Comparison of ENCODE assay signal across 8 cellular contexts in the genomic region with DNA sequence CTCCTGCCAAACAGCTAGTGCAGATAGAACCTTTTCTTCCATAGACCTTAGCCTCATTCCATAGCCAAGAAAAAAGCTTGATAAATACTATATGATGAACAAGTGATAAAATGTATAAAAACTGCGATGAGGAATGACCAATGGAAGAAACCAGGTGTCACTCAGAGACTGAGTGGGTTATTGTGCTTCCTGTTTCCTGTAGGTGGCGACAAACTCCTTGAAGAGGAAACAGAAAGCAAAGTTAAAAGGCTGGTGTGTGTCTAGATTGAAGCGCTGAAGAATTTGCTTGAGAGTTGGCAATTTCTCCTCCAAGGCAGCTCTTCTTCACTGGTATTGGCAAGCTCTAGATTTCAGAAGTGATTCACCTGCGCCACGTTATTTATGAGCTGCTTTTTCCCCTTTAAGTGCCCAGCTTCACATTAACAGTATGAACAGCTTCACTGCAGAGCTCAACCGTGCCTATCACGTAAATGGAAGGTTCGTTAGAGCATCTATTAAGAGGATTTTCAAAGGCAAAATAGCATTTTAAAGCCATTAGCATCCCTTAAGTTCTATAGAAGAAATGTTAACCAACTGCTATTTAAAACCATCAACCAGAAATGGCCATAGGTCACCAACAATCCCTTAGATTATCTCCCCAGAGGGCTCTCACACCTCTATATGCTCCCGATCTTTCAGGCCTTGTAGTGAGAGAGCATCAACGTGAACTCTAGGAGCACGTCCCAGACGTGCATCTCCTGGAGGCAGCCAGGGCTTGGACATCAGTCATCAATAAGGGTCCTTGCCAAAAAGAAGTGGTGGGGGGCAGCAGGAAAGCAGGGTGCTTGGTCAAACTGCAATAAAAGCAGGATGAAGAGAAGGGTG.
DNase-seq lines count a peak whose midpoint lies in the region; ATAC-seq, FAIRE-seq and TF ChIP-seq lines count a peak whose summit lies in the region.

No MANE protein-coding gene starts in this region.

- POLR2A ChIA-PET in Caco-2 (lab: Charles Lee): no interaction called here
- POLR2A ChIA-PET in K562 (lab: Yijun Ruan, JAX): no interaction called here

- peaks cover 34% of the 10 kb centered on the region for H3K36me3 Mint-ChIP-seq in Caco-2 (ENCODE audit: insufficient read depth, unreplicated experiment)

- no peaks in the 10 kb centered on the region for H3K27me3 Mint-ChIP-seq in Caco-2 (ENCODE audit: insufficient read depth, unreplicated experiment)

- H3K4me3 Mint-ChIP-seq in Caco-2 (ENCODE audit: unreplicated experiment): no peak overlapping the region

- H3K27ac Mint-ChIP-seq in Caco-2 (ENCODE audit: unreplicated experiment): peak overlapping the region; percentile 18

- no peak for TF ChIP-seq EP300 in K562 (IDR thresholded peaks at IDR 0.05; ENCODE audit: low read length)

- no peaks in the 10 kb centered on the region for H4K20me1 ChIP-seq in K562 (replicated peaks; ENCODE audit: control insufficient read depth, insufficient read depth, low read length)

- H3K27me3 ChIP-seq in Caco-2 (replicated peaks; ENCODE audit: control insufficient read depth, insufficient read depth, low read length) (no peaks in the 10 kb centered on the region), K562 (ENCODE audit: control insufficient read depth in 2 of 2, insufficient read depth in 2 of 2, low read length in 2 of 2) (no peaks in the 10 kb centered on the region)

- H3K9me3 ChIP-seq in Caco-2 (no peaks in the 10 kb centered on the region), K562 (replicated peaks; ENCODE audit: control insufficient read depth, insufficient read depth, low read depth, low read length) (no peaks in the 10 kb centered on the region)

- CTCF ChIA-PET in Caco-2 (lab: Charles Lee) (interaction anchor here (0.7 to 2.1 kb wide), 9 partner anchors 10 to 354 kb away, joined by 3 to 8 read pairs (median 5); partner anchors contain the start of gene CADM1), K562 (lab: Yijun Ruan, JAX; ENCODE audit: low intra/inter-chr PET ratio) (interaction anchor here (0.7 to 2.3 kb wide), 4 partner anchors 9 to 1175 kb away, joined by 3 to 8 read pairs (median 4); no protein-coding TSS in a partner anchor)

- intact Hi-C loops in Caco-2 (cut with micrococcal nuclease; ENCODE audit: unreplicated experiment): loop anchor here (1.0 to 10.0 kb wide), 8 partner anchors 108 to 952 kb away; partner anchors contain the start of gene CADM1
- intact Hi-C loops in K562 (cut with micrococcal nuclease): loop anchor here (2.0 to 10.0 kb wide), 4 partner anchors 552 to 1370 kb away; no protein-coding TSS in a partner anchor

- peak overlapping the region; percentile 61; the same call in 1 of the 2 replicates for H2AFZ ChIP-seq in K562 (ENCODE audit: low read depth, low read length)

- TF ChIP-seq CTCF in Caco-2 (IDR thresholded peaks at IDR 0.05; ENCODE audit: insufficient read depth in 1 of 2, low read depth in 1 of 2, low read length in 1 of 2, severe bottlenecking in 1 of 2, unreplicated experiment in 1 of 2): peak; percentile 94 to 97
- TF ChIP-seq CTCF in K562 (IDR thresholded peaks at IDR 0.05 in 2 of 3, conservative IDR thresholded peaks at IDR 0.05 in 1 of 3; ENCODE audit: insufficient read depth in 2 of 3, low read depth in 1 of 3, low read length in 3 of 3): peak; percentile 65 to 85 (median 70)

- TF ChIP-seq POLR2A in K562 (conservative IDR thresholded peaks at IDR 0.05): no peak

- H3K36me3 ChIP-seq in Caco-2 (ENCODE audit: control insufficient read depth, insufficient read depth, low read length) (no peaks in the 10 kb centered on the region), K562 (ENCODE audit: control insufficient read depth, insufficient read depth, low read length) (no peaks in the 10 kb centered on the region)

- peak; percentile 72 to 74 for TF ChIP-seq RAD21 in K562 (CRISPR knock-in tag; conservative IDR thresholded peaks at IDR 0.05 in 1 of 2, IDR thresholded peaks at IDR 0.05 in 1 of 2)

- FAIRE-seq in K562 (lab: Jason Lieb, UNC): peak; percentile 83

- H3K4me1 Mint-ChIP-seq in Caco-2 (ENCODE audit: low read depth, unreplicated experiment): peaks cover 23% of the 10 kb centered on the region

- peak; percentile 92 for ATAC-seq in K562
- no peak for ATAC-seq in HG02981 (IDR thresholded peaks at IDR 0.05; ENCODE audit: unreplicated experiment)

- H3K4me1 ChIP-seq in Caco-2 (peaks cover 4% of the 10 kb centered on the region; the same call in 1 of the 2 replicates), K562 (replicated peaks in 1 of 2; ENCODE audit: control insufficient read depth in 2 of 2, insufficient read depth in 2 of 2, low read length in 2 of 2) (no peaks in the 10 kb centered on the region)

- BruUV-seq in Caco-2 (replicated peaks; lab: Mats Ljungman, UMichigan): no TSS peak
- BruUV-seq in K562 (replicated peaks; lab: Mats Ljungman, UMichigan): no TSS peak

- peak overlapping the region; percentile 30 for H3K4me2 ChIP-seq in K562 (ENCODE audit: insufficient read depth, low read length)

- H3K4me3 ChIP-seq in Caco-2 (ENCODE audit: low read depth, low read length) (no peak overlapping the region), K562 (no peak overlapping the region)

- 1% methylated on average over 12 of the region's 12 CpGs for WGBS in K562 (ENCODE audit: insufficient coverage, low coverage, missing lambda C conversion rate)

- H3K9ac ChIP-seq in K562 (ENCODE audit: insufficient read depth in 1 of 2, low read depth in 2 of 2, low read length in 2 of 2): no peak overlapping the region

- no peaks in the 10 kb centered on the region for H3K79me2 ChIP-seq in K562 (ENCODE audit: control insufficient read depth, insufficient read depth, low read length)

- in situ Hi-C loops in K562 (cut with MboI): loop anchor here (25.0 kb wide), 2 partner anchors 738 to 1362 kb away; no protein-coding TSS in a partner anchor

- H3K9me3 Mint-ChIP-seq in Caco-2 (ENCODE audit: unreplicated experiment): no peaks in the 10 kb centered on the region

- DNase-seq in Caco-2 (peak; percentile 59 to 73), GM19238 (ENCODE audit: insufficient read length, low spot score) (peak; percentile 19), HT-29 (ENCODE audit: low spot score) (peak; percentile 57), NCI-H82 treated with DMSO at 0.1 percent for 48 hours (lab: John Stamatoyannopoulos, UW; ENCODE audit: unreplicated experiment) (peak; percentile 65), K562 (ENCODE audit: extremely low read depth in 1 of 4, low spot score in 3 of 4) (peak; percentile 34 to 49 (median 44)), iPS DF 4.7 (ENCODE audit: extremely low read depth, low spot score) (peak; percentile 33)
- DNase-seq in stimulated activated CD8-positive, alpha-beta memory T cell treated with anti-CD3 and anti-CD28 coated beads, Interleukin-15, amount 100 ng/mL, for 1 hour (ENCODE audit: low read depth): peak; percentile 0

- no peak overlapping the region for H3K27ac ChIP-seq in K562 (ENCODE audit: extremely low read depth, low read depth, low read length)

- no peaks in the 10 kb centered on the region for H3K9me1 ChIP-seq in K562 (ENCODE audit: control insufficient read depth, insufficient read depth, low read length)

TF ChIP-seq in K562, 482 proteins besides CTCF, POLR2A, EP300 and RAD21 (continues in another document):
- TF ChIP-seq, protein P1, sequence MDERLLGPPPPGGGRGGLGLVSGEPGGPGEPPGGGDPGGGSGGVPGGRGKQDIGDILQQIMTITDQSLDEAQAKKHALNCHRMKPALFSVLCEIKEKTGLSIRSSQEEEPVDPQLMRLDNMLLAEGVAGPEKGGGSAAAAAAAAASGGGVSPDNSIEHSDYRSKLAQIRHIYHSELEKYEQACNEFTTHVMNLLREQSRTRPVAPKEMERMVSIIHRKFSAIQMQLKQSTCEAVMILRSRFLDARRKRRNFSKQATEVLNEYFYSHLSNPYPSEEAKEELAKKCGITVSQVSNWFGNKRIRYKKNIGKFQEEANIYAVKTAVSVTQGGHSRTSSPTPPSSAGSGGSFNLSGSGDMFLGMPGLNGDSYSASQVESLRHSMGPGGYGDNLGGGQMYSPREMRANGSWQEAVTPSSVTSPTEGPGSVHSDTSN (CRISPR knock-in tag; IDR thresholded peaks at IDR 0.05; ENCODE audit: low read depth): 0 out of 2 replicates have a peak, but pooled peaks have one; percentile 6
- TF ChIP-seq, protein P1 (tag; conservative IDR thresholded peaks at IDR 0.05; ENCODE audit: low read depth): peak; percentile 70
- peak; percentile 58; the same call in 1 of the 2 replicates for TF ChIP-seq ETV1 (tag; conservative IDR thresholded peaks at IDR 0.05; ENCODE audit: low read depth)
- peak; percentile 86 for TF ChIP-seq PKNOX1 (IDR thresholded peaks at IDR 0.05)
- TF ChIP-seq, protein P2, sequence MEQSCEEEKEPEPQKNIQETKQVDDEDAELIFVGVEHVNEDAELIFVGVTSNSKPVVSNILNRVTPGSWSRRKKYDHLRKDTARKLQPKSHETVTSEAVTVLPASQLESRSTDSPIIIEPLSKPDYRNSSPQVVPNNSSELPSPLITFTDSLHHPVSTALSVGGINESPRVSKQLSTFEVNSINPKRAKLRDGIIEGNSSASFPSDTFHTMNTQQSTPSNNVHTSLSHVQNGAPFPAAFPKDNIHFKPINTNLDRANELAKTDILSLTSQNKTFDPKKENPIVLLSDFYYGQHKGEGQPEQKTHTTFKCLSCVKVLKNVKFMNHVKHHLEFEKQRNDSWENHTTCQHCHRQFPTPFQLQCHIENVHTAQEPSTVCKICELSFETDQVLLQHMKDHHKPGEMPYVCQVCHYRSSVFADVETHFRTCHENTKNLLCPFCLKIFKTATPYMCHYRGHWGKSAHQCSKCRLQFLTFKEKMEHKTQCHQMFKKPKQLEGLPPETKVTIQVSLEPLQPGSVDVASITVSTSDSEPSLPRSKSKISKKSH (CRISPR knock-in tag; IDR thresholded peaks at IDR 0.05): no peak
- TF ChIP-seq SMC3 (conservative IDR thresholded peaks at IDR 0.05; ENCODE audit: insufficient read depth, low read depth, low read length): 0 out of 2 replicates have a peak, but pooled peaks have one; percentile 41

Comparison
In these comparisons a context has a peak if more than half of its experiments do, and no peak if none do; other contexts are left out.
1. DNase-seq: peak in every context shown above with its lines; median percentile 66 in Caco-2; 65 in NCI-H82 treated with DMSO at 0.1 percent for 48 hours; 57 in HT-29; 44 in K562; 33 in iPS DF 4.7; 19 in GM19238; 0 in stimulated activated CD8-positive, alpha-beta memory T cell treated with anti-CD3 and anti-CD28 coated beads, Interleukin-15, amount 100 ng/mL, for 1 hour.